ENCODE assay signal across 25 cellular contexts in genomic region chr12:54444202-54444601, GRCh38. TPM values are rescaled to one million over a fixed set of nuclear protein-coding genes. Genes with fewer than 3 reads are reported as not detected.
"Had no signal": no experiment of that assay in that cellular context is flagged by ENCODE, and none has a peak within 500 bp of the region (broad histone marks: within the 10 kb centered on the region; RNA-seq: fewer than 3 reads in every experiment).

No MANE protein-coding gene starts in this region.

- H3K27me3 ChIP-seq: gastrocnemius medialis, thyroid gland, upper lobe of right lung had no signal

- H3K4me3 ChIP-seq: coronary artery, esophagus squamous epithelium, gastrocnemius medialis, left ventricle myocardium inferior, neural progenitor cell, smooth muscle cell, thyroid gland, upper lobe of right lung had no signal

- DNase-seq: activated CD4-positive, alpha-beta memory T cell treated with anti-CD3 and anti-CD28 coated beads, Interleukin-2, amount 10 ng/mL, durations not matched to agents 7 days and 5 days; activated CD4-positive, alpha-beta T cell treated with anti-CD3 and anti-CD28 coated beads, Interleukin-2, amount 10 ng/mL, durations not matched to agents 24 days and 14 days; activated effector memory CD4-positive, alpha-beta T cell treated with Interleukin-2 at 50 U/mL for 16 hours; activated naive CD4-positive, alpha-beta T cell treated with anti-CD3 and anti-CD28 coated beads, Interleukin-2, amount 10 ng/mL, durations not matched to agents 7 days and 5 days; activated T-cell treated with anti-CD3 and anti-CD28 coated beads, Interleukin-2, amount 50 U/mL, for 72 hours; amygdala; cerebellar nuclear complex; endodermal cell; esophagus squamous epithelium; gastrocnemius medialis; hippocampal formation; kidney glomerular epithelial cell; left ventricle myocardium inferior; naive thymus-derived CD8-positive, alpha-beta T cell; posterior cingulate gyrus; stimulated activated CD4-positive, alpha-beta T cell treated with anti-CD3 and anti-CD28 coated beads, Interleukin-15, amount 100 ng/mL, for 24 hours; stimulated activated CD4-positive, alpha-beta T cell treated with anti-CD3 and anti-CD28 coated beads, Interleukin-2, amount 100 ng/mL, for 48 hours; stimulated activated CD8-positive, alpha-beta memory T cell treated with anti-CD3 and anti-CD28 coated beads, Interleukin-4, amount 100 ng/mL, for 48 hours; stimulated activated naive CD4-positive, alpha-beta T cell treated with Interleukin-2 at 50 U/mL for 16 hours; T1000; thyroid gland; upper lobe of right lung had no signal

- H3K36me3 ChIP-seq: esophagus squamous epithelium, gastrocnemius medialis, left ventricle myocardium inferior, neural progenitor cell, thyroid gland, upper lobe of right lung had no signal

- H3K9me3 ChIP-seq: esophagus squamous epithelium, gastrocnemius medialis, left ventricle myocardium inferior, thyroid gland, upper lobe of right lung had no signal

- H3K27ac ChIP-seq: coronary artery, esophagus squamous epithelium, gastrocnemius medialis, left ventricle myocardium inferior, neural progenitor cell, thyroid gland, upper lobe of right lung had no signal

RNA-seq across cellular contexts. Expression of gene GTSF1, which starts 29.2 kb away (rescaled TPM):
- polyA plus RNA-seq: smooth muscle cell had no signal

RNA-seq across cellular contexts. Expression of gene NCKAP1L, which starts 53.4 kb away (rescaled TPM):
- polyA plus RNA-seq: smooth muscle cell had no signal
